ENCODE assay signal across 21 cellular contexts in genomic region chr7:157475601-157476000, GRCh38.
DNase-seq lines count a peak whose midpoint lies in the region; ATAC-seq and TF ChIP-seq lines count a peak whose summit lies in the region.
"Had no signal": no experiment of that assay in that cellular context is flagged by ENCODE, and none has a peak within 500 bp of the region (broad histone marks: within the 10 kb centered on the region; RNA-seq: fewer than 3 reads in every experiment).

No MANE protein-coding gene starts in this region.

- peaks cover 57% of the 10 kb centered on the region for H3K4me1 Mint-ChIP-seq in activated T-cell treated with anti-CD3 and anti-CD28 coated beads, Interleukin-2, amount 50 U/mL, for 24 hours (ENCODE audit: low read depth)
- H3K4me1 Mint-ChIP-seq in activated T-cell treated with anti-CD3 and anti-CD28 coated beads, Interleukin-2, amount 50 U/mL, for 72 hours (ENCODE audit: low read depth) = peaks cover 43% of the 10 kb centered on the region
- H3K4me1 Mint-ChIP-seq in T-helper 17 cell (peaks cover 28% of the 10 kb centered on the region), progenitor cell of endocrine pancreas (ENCODE audit: low read depth) (no peaks in the 10 kb centered on the region)

- peaks cover 23% of the 10 kb centered on the region for H3K9me3 Mint-ChIP-seq in activated T-cell treated with anti-CD3 and anti-CD28 coated beads, Interleukin-2, amount 50 U/mL, for 24 hours
- H3K9me3 Mint-ChIP-seq in activated T-cell treated with anti-CD3 and anti-CD28 coated beads, Interleukin-2, amount 50 U/mL, for 72 hours = peaks cover 8 to 18% of the 10 kb centered on the region in 2 donors
- H3K9me3 Mint-ChIP-seq in progenitor cell of endocrine pancreas (ENCODE audit: low read depth) = peaks cover 18% of the 10 kb centered on the region

- ATAC-seq in activated T-cell treated with anti-CD3 and anti-CD28 coated beads, Interleukin-2, amount 50 U/mL, for 72 hours (replicated peaks in 1 of 2) = no peak
- ATAC-seq in T-helper 17 cell = no peak
- no peak for ATAC-seq in GM18520 (IDR thresholded peaks at IDR 0.05; ENCODE audit: unreplicated experiment)

- no peak overlapping the region for H3K27ac Mint-ChIP-seq in activated T-cell treated with anti-CD3 and anti-CD28 coated beads, Interleukin-2, amount 50 U/mL, for 24 hours
- no peak overlapping the region for H3K27ac Mint-ChIP-seq in activated T-cell treated with anti-CD3 and anti-CD28 coated beads, Interleukin-2, amount 50 U/mL, for 72 hours
- H3K27ac Mint-ChIP-seq in T-helper 17 cell = peak overlapping the region; percentile 35
- peak overlapping the region; percentile 64 for H3K27ac Mint-ChIP-seq in progenitor cell of endocrine pancreas
- H3K27ac Mint-ChIP-seq: IgD-negative memory B cell had no signal

- no peak overlapping the region for H3K4me3 ChIP-seq in H7 (ENCODE audit: insufficient read depth, low read depth, low read length)

- H3K9me3 ChIP-seq in T-helper 17 cell (ENCODE audit: control insufficient read depth, low read length, poor library complexity, severe bottlenecking) = no peaks in the 10 kb centered on the region
- H3K9me3 ChIP-seq: BE2C had no signal

- peak; percentile 15 for DNase-seq in activated T-cell treated with anti-CD3 and anti-CD28 coated beads, Interleukin-2, amount 50 U/mL, for 24 hours
- no peak for DNase-seq in activated T-cell treated with anti-CD3 and anti-CD28 coated beads, Interleukin-2, amount 50 U/mL, for 72 hours
- DNase-seq in H7 (peak; percentile 21), T-helper 17 cell (no peak), progenitor cell of endocrine pancreas (ENCODE audit: low spot score, unreplicated experiment) (no peak)
- DNase-seq in activated CD4-positive, alpha-beta T cell treated with anti-CD3 and anti-CD28 coated beads, Interleukin-2, amount 50 U/mL, for 48 hours = no peak
- DNase-seq in central memory CD4-positive, alpha-beta T cell = no peak
- DNase-seq: BE2C; EL; GF-D8; Karpas-422; MV-4-11; NCI-H1105 treated with DMSO at 0.1 percent for 48 hours; NCI-H2081; NCI-H2171; NCI-H345; NCI-H524; NCI-H774; NK-92 treated with Interleukin-12 subunit alpha and Interleukin-12 subunit beta, amount 100 ng/mL, for 24 hours had no signal

- H3K36me3 Mint-ChIP-seq in activated T-cell treated with anti-CD3 and anti-CD28 coated beads, Interleukin-2, amount 50 U/mL, for 24 hours (ENCODE audit: low read depth) = peaks cover 16% of the 10 kb centered on the region
- H3K36me3 Mint-ChIP-seq in activated T-cell treated with anti-CD3 and anti-CD28 coated beads, Interleukin-2, amount 50 U/mL, for 72 hours (ENCODE audit: insufficient read depth in 2 of 2) = peaks cover 21 to 27% of the 10 kb centered on the region in 2 donors
- H3K36me3 Mint-ChIP-seq in T-helper 17 cell (ENCODE audit: low read depth) (no peaks in the 10 kb centered on the region), progenitor cell of endocrine pancreas (ENCODE audit: insufficient read depth) (peaks cover 7% of the 10 kb centered on the region)

- H3K27me3 Mint-ChIP-seq in activated T-cell treated with anti-CD3 and anti-CD28 coated beads, Interleukin-2, amount 50 U/mL, for 24 hours = no peaks in the 10 kb centered on the region
- no peaks in the 10 kb centered on the region for H3K27me3 Mint-ChIP-seq in activated T-cell treated with anti-CD3 and anti-CD28 coated beads, Interleukin-2, amount 50 U/mL, for 72 hours (ENCODE audit: low read depth)
- no peaks in the 10 kb centered on the region for H3K27me3 Mint-ChIP-seq in T-helper 17 cell
- H3K27me3 Mint-ChIP-seq in progenitor cell of endocrine pancreas = peaks cover 62% of the 10 kb centered on the region

- H3K4me3 Mint-ChIP-seq in activated T-cell treated with anti-CD3 and anti-CD28 coated beads, Interleukin-2, amount 50 U/mL, for 24 hours = no peak overlapping the region
- H3K4me3 Mint-ChIP-seq in activated T-cell treated with anti-CD3 and anti-CD28 coated beads, Interleukin-2, amount 50 U/mL, for 72 hours = no peak overlapping the region
- H3K4me3 Mint-ChIP-seq in T-helper 17 cell (no peak overlapping the region), progenitor cell of endocrine pancreas (ENCODE audit: low read depth) (no peak overlapping the region)

- H3K27me3 ChIP-seq in H7 (ENCODE audit: control insufficient read depth, insufficient read depth, low read length) = no peaks in the 10 kb centered on the region
- H3K27me3 ChIP-seq: BE2C had no signal

- no peaks in the 10 kb centered on the region for H3K36me3 ChIP-seq in H7 (replicated peaks; ENCODE audit: control insufficient read depth, insufficient read depth, low read length)
- H3K36me3 ChIP-seq: BE2C had no signal

- TF ChIP-seq CTCF in progenitor cell of endocrine pancreas (IDR thresholded peaks at IDR 0.05; ENCODE audit: unreplicated experiment) = no peak

Comparison
In these comparisons a context has a peak if more than half of its experiments do, and no peak if none do; other contexts are left out.
1. DNase-seq: peak in activated T-cell treated with anti-CD3 and anti-CD28 coated beads, Interleukin-2, amount 50 U/mL, for 24 hours (single experiment) and H7 (single experiment); none in activated T-cell treated with anti-CD3 and anti-CD28 coated beads, Interleukin-2, amount 50 U/mL, for 72 hours (0 of 2), T-helper 17 cell (0 of 3), progenitor cell of endocrine pancreas (single experiment), activated CD4-positive, alpha-beta T cell treated with anti-CD3 and anti-CD28 coated beads, Interleukin-2, amount 50 U/mL, for 48 hours (0 of 2) and central memory CD4-positive, alpha-beta T cell (single experiment).
2. H3K27ac Mint-ChIP-seq: peak in T-helper 17 cell (single experiment) and progenitor cell of endocrine pancreas (single experiment); none in activated T-cell treated with anti-CD3 and anti-CD28 coated beads, Interleukin-2, amount 50 U/mL, for 24 hours (single experiment) and activated T-cell treated with anti-CD3 and anti-CD28 coated beads, Interleukin-2, amount 50 U/mL, for 72 hours (single experiment).